In genomic region chr2:161625314-161625919, GRCh38 we compare ENCODE assay signal across 13 cellular contexts. TPM values are rescaled to one million over a fixed set of nuclear protein-coding genes. Genes with fewer than 3 reads are reported as not detected.
DNase-seq lines count a peak whose midpoint lies in the region; ATAC-seq and TF ChIP-seq lines count a peak whose summit lies in the region.
"Had no signal": no experiment of that assay in that cellular context is flagged by ENCODE, and none has a peak within 500 bp of the region (broad histone marks: within the 10 kb centered on the region; RNA-seq: fewer than 3 reads in every experiment).

No MANE protein-coding gene starts in this region.

- H3K9me3 ChIP-seq in esophagus squamous epithelium, result no peaks in the 10 kb centered on the region
- H3K9me3 ChIP-seq: BLaER1, left lung had no signal

- no peaks in the 10 kb centered on the region for H3K36me3 Mint-ChIP-seq in stimulated activated naive CD8-positive, alpha-beta T cell treated with anti-CD3 and anti-CD28 coated beads, Interleukin-15, Interleukin-2, amounts not matched to agents 100 ng/mL and 50 ng/mL, for 24 hours (ENCODE audit: low read depth)

- H3K27ac Mint-ChIP-seq in stimulated activated naive CD8-positive, alpha-beta T cell treated with anti-CD3 and anti-CD28 coated beads, Interleukin-15, Interleukin-2, amounts not matched to agents 100 ng/mL and 50 ng/mL, for 24 hours, result no peak overlapping the region

- TF ChIP-seq CTCF in astrocyte of the cerebellum (IDR thresholded peaks at IDR 0.05; ENCODE audit: low read depth, low read length, missing control alignments) (no peak), lower leg skin (IDR thresholded peaks at IDR 0.05) (no peak), esophagus squamous epithelium (IDR thresholded peaks at IDR 0.05) (no peak)

- H3K27ac ChIP-seq in esophagus squamous epithelium, result no peak overlapping the region
- H3K27ac ChIP-seq: BLaER1, left lung had no signal

- H3K4me1 Mint-ChIP-seq in stimulated activated naive CD8-positive, alpha-beta T cell treated with anti-CD3 and anti-CD28 coated beads, Interleukin-15, Interleukin-2, amounts not matched to agents 100 ng/mL and 50 ng/mL, for 24 hours (ENCODE audit: low read depth), result no peaks in the 10 kb centered on the region

- H3K4me1 ChIP-seq in esophagus squamous epithelium, result peaks cover 0 to 5% (median 0%) of the 10 kb centered on the region in 3 donors
- H3K4me1 ChIP-seq: BLaER1, left lung had no signal

- no peak for DNase-seq in stimulated activated naive CD8-positive, alpha-beta T cell treated with anti-CD3 and anti-CD28 coated beads, Interleukin-15, Interleukin-2, amounts not matched to agents 100 U/mL and 50 U/mL, for 24 hours
- no peak for DNase-seq in astrocyte of the cerebellum (ENCODE audit: low read depth)
- DNase-seq in left colon, result peak in 1 of 2 donors; percentile 35
- DNase-seq in epidermal melanocyte (ENCODE audit: insufficient read length, low spot score), result no peak
- DNase-seq in T1000 (lab: John Stamatoyannopoulos, UW), result no peak
- no peak for DNase-seq in lower leg skin (ENCODE audit: low spot score in 2 of 2)
- DNase-seq in esophagus squamous epithelium (lab: John Stamatoyannopoulos, UW), result no peak
- DNase-seq: left lung, MM.1S, small intestine had no signal

- H3K4me3 Mint-ChIP-seq in stimulated activated naive CD8-positive, alpha-beta T cell treated with anti-CD3 and anti-CD28 coated beads, Interleukin-15, Interleukin-2, amounts not matched to agents 100 ng/mL and 50 ng/mL, for 24 hours, result peak overlapping the region; percentile 21

- no peaks in the 10 kb centered on the region for H3K9me3 Mint-ChIP-seq in stimulated activated naive CD8-positive, alpha-beta T cell treated with anti-CD3 and anti-CD28 coated beads, Interleukin-15, Interleukin-2, amounts not matched to agents 100 ng/mL and 50 ng/mL, for 24 hours

- H3K27me3 ChIP-seq in esophagus squamous epithelium, result peaks cover 0 to 17% (median 0%) of the 10 kb centered on the region in 4 donors
- H3K27me3 ChIP-seq: BLaER1 had no signal

- intact Hi-C loops in left colon (cut with DNase I, micrococcal nuclease), result no loop called here
- intact Hi-C loops in lower leg skin (cut with DNase I; ENCODE audit: low total_unique reads), result no loop called here
- intact Hi-C loops in esophagus squamous epithelium (cut with DNase I), result no loop called here

- peaks cover 37% of the 10 kb centered on the region for H3K27me3 Mint-ChIP-seq in stimulated activated naive CD8-positive, alpha-beta T cell treated with anti-CD3 and anti-CD28 coated beads, Interleukin-15, Interleukin-2, amounts not matched to agents 100 ng/mL and 50 ng/mL, for 24 hours

- H3K4me3 ChIP-seq in astrocyte of the cerebellum (ENCODE audit: low read depth, low read length) (peak overlapping the region; percentile 21), lower leg skin (ENCODE audit: low read depth, poor library complexity, severe bottlenecking) (no peak overlapping the region), esophagus squamous epithelium (no peak overlapping the region)
- H3K4me3 ChIP-seq: BLaER1, GM12878, left lung had no signal

- 6 to 7% methylated on average over 14 of the region's 14 CpGs for WGBS in lower leg skin, 2 donors
- WGBS in esophagus squamous epithelium, 2 donors, result 7 to 12% methylated on average over 10 to 13 of the region's 14 CpGs

- TF ChIP-seq POLR2A in lower leg skin (IDR thresholded peaks at IDR 0.05), result no peak
- no peak for TF ChIP-seq POLR2A in esophagus squamous epithelium (IDR thresholded peaks at IDR 0.05)

- no peak for ATAC-seq in stimulated activated naive CD8-positive, alpha-beta T cell treated with anti-CD3 and anti-CD28 coated beads, Interleukin-15, Interleukin-2, amounts not matched to agents 100 U/mL and 50 U/mL, for 24 hours
- peak; percentile 55 for ATAC-seq in left colon
- ATAC-seq: GM12878 had no signal

- no peaks in the 10 kb centered on the region for H3K36me3 ChIP-seq in esophagus squamous epithelium
- H3K36me3 ChIP-seq: BLaER1, left lung had no signal

- in situ Hi-C loops in astrocyte of the cerebellum (cut with HindIII; ENCODE audit: low sequenced_read_pairs), result no loop called here

RNA-seq across cellular contexts. Expression of gene SLC4A10, which starts 1.2 kb away (rescaled TPM):
- total RNA-seq in left colon (10 to 100 TPM in 1 of 2 donors, 1 to 10 TPM in 1; 3.1 to 14.6 TPM), lower leg skin (not detected), esophagus squamous epithelium (under 1 TPM in 1 of 4 donors, not detected in 3; 0.21 TPM)
- total RNA-seq: GM12878 had no signal
